In the genomic region with DNA sequence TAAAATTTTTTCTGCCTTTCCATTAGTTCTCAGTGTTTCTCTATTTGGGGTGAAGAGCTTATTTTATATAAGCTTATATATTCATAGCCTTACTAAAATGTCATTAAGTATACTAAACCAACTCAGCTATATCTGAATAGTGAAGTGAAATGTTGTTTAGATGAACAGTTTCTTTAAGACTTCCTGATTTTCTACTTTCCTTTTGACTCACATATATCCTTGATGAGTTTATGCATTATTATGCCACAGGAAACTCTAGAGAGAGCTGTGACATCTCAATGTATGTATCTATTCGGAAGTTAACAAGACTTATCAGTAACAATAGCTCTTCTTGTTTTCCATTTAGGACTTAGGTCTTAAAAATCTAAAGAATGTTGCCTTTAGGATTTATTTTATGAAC, we compare ENCODE assay signal across 1 cellular context.
TF ChIP-seq lines count a peak whose summit lies in the region.

No MANE protein-coding gene starts in this region.

TF ChIP-seq in H1, 55 proteins besides CTCF, POLR2A, EP300 and RAD21 (continued from another document):
- TF ChIP-seq CHD7 (IDR thresholded peaks at IDR 0.05; ENCODE audit: insufficient replicate concordance, low read length) (no peak), KDM5A (IDR thresholded peaks at IDR 0.05; ENCODE audit: low read length) (no peak), CEBPB (IDR thresholded peaks at IDR 0.05; ENCODE audit: low read depth, low read length) (no peak)
